ENCODE assay signal across 27 cellular contexts in the genomic region with DNA sequence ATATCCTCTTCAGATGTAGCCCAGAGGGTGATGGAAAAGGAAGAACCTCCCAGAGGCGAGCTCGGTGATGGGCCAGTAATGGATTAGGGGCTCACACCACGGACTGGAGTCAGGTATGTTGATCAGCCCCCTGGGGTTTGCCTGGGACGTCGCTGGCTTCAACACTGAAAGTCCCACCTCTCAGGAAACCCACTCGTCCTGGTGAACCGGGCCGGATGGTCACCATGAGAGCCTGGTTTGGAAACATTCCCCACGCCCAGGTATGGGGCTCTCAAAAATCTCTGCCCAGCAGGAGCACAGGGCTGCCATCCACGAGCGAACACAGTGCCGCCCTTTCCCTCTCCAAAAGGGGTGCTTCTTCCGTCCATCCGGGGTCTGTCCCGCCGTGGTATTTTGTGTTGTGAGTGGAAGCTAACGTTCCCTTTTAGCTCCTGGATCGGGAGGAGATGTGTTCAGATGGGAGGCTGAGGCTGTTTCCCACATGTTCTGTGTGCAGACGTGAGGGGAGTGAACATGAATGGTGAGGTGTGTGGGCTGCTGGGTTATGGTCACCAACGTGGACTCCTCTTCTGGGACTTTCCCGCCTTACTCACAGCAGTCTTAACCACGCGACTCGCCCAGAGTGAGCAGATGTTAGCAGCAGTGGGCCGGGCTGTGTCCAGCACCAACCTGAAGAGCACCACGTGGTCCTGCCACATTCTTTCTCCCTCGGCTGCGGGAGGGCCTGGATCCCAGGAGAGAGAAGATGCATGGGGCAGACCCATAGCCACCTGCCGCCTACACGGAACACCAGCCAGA.
DNase-seq lines count a peak whose midpoint lies in the region; ATAC-seq, FAIRE-seq and TF ChIP-seq lines count a peak whose summit lies in the region.
"Had no signal": no experiment of that assay in that cellular context is flagged by ENCODE, and none has a peak within 500 bp of the region (broad histone marks: within the 10 kb centered on the region; RNA-seq: fewer than 3 reads in every experiment).

No MANE protein-coding gene starts in this region.

- H3K4me3 ChIP-seq in heart right ventricle (no peak overlapping the region), mucosa of descending colon (no peak overlapping the region), small intestine (ENCODE audit: low read depth in 1 of 2, low read length in 2 of 2) (no peak overlapping the region)
- H3K4me3 ChIP-seq: K562 had no signal

- H3K27me3 ChIP-seq in heart right ventricle: peaks cover 0 to 17% (median 0%) of the 10 kb centered on the region in 7 donors
- no peaks in the 10 kb centered on the region for H3K27me3 ChIP-seq in small intestine (ENCODE audit: control insufficient read depth in 2 of 2, insufficient read depth in 2 of 2, low read length in 2 of 2)

- FAIRE-seq in small intestine (lab: Jason Lieb, UNC): no peak
- FAIRE-seq: GM18507, K562, urothelium cell line had no signal

- WGBS in heart right ventricle, 2 donors: 88% methylated on average over 30 of the region's 30 CpGs
- 86 to 87% (median 87%) methylated on average over 29 to 30 of the region's 30 CpGs for WGBS in small intestine, 3 donors

- no peak for ATAC-seq in Right ventricle myocardium superior (ENCODE audit: poor library complexity)
- no peak for ATAC-seq in heart right ventricle
- ATAC-seq in mucosa of descending colon: no peak
- ATAC-seq: activated T-cell treated with anti-CD3 and anti-CD28 coated beads, Interleukin-2, amount 50 U/mL, for 4 hours; effector memory CD8-positive, alpha-beta T cell; HCT116; K562; right cardiac atrium; stimulated activated naive CD8-positive, alpha-beta T cell treated with anti-CD3 and anti-CD28 coated beads, Interleukin-15, amount 100 ng/mL, for 72 hours; T-cell had no signal

- TF ChIP-seq CTCF in heart right ventricle (IDR thresholded peaks at IDR 0.05) (no peak), brain (conservative IDR thresholded peaks at IDR 0.05) (no peak), mucosa of descending colon (IDR thresholded peaks at IDR 0.05) (no peak)

- intact Hi-C loops in Right ventricle myocardium superior (cut with DNase I) (no loop called here), heart right ventricle (cut with DNase I) (no loop called here), mucosa of descending colon (cut with DNase I, micrococcal nuclease) (no loop called here)

- peaks cover 0 to 42% (median 10%) of the 10 kb centered on the region in 5 experiments for H3K9me3 Mint-ChIP-seq in brain
- H3K9me3 Mint-ChIP-seq: activated T-cell treated with anti-CD3 and anti-CD28 coated beads, Interleukin-2, amount 50 U/mL, for 4 hours; effector memory CD8-positive, alpha-beta T cell; memory B cell; nephron; stimulated activated naive CD8-positive, alpha-beta T cell treated with anti-CD3 and anti-CD28 coated beads, Interleukin-15, amount 100 ng/mL, for 72 hours; T-cell had no signal

- H3K36me3 Mint-ChIP-seq in brain: no peaks in the 10 kb centered on the region
- H3K36me3 Mint-ChIP-seq: CD8-positive, alpha-beta memory T cell; memory B cell; T-cell had no signal

- peak overlapping the region in 1 of 5 experiments; percentile 24 for H3K4me3 Mint-ChIP-seq in brain
- H3K4me3 Mint-ChIP-seq: activated T-cell treated with anti-CD3 and anti-CD28 coated beads, Interleukin-2, amount 50 U/mL, for 4 hours; CD8-positive, alpha-beta memory T cell; effector memory CD8-positive, alpha-beta T cell; memory B cell; nephron; stimulated activated naive CD8-positive, alpha-beta T cell treated with anti-CD3 and anti-CD28 coated beads, Interleukin-15, amount 100 ng/mL, for 72 hours; T-cell had no signal

- peak overlapping the region in 3 of 5 experiments; percentile 24 to 95 (median 51) for H3K27ac Mint-ChIP-seq in brain
- H3K27ac Mint-ChIP-seq: effector memory CD8-positive, alpha-beta T cell; memory B cell; stimulated activated naive CD8-positive, alpha-beta T cell treated with anti-CD3 and anti-CD28 coated beads, Interleukin-15, amount 100 ng/mL, for 72 hours; T-cell had no signal

- DNase-seq in Right ventricle myocardium superior (peak; percentile 17), heart right ventricle (no peak), mucosa of descending colon (peak in 2 of 3 donors; percentile 16 to 36), ureter (ENCODE audit: low spot score) (peak; percentile 34), nucleus accumbens (lab: John Stamatoyannopoulos, UW) (no peak), small intestine (no peak), occipital lobe (lab: John Stamatoyannopoulos, UW) (no peak)
- DNase-seq: activated T-cell treated with anti-CD3 and anti-CD28 coated beads, Interleukin-2, amount 50 U/mL, for 4 hours; anterior cingulate cortex; CD8-positive, alpha-beta memory T cell; DND-41; effector memory CD8-positive, alpha-beta T cell; NCI-H1092 treated with DMSO at 0.1 percent for 48 hours; NCI-H2081 treated with DMSO at 0.1 percent for 48 hours; NCI-H510A; SHP77; stimulated activated CD4-positive, alpha-beta T cell treated with anti-CD3 and anti-CD28 coated beads, Interleukin-1b, Interleukin-23, amount 100 ng/mL, for 48 hours had no signal

- peaks cover 12% of the 10 kb centered on the region for H3K27me3 Mint-ChIP-seq in brain

- H3K4me1 ChIP-seq in heart right ventricle (peaks cover 0 to 6% (median 0%) of the 10 kb centered on the region in 9 donors), mucosa of descending colon (ENCODE audit: low read depth) (peaks cover 20% of the 10 kb centered on the region), small intestine (ENCODE audit: control insufficient read depth in 2 of 2, insufficient read depth in 1 of 2, low read depth in 1 of 2, low read length in 1 of 2) (no peaks in the 10 kb centered on the region)

- H3K27ac ChIP-seq in heart right ventricle: no peak overlapping the region
- no peak overlapping the region for H3K27ac ChIP-seq in small intestine (ENCODE audit: low read depth in 1 of 2, low read length in 1 of 2)

- H3K9me3 ChIP-seq in heart right ventricle (no peaks in the 10 kb centered on the region), mucosa of descending colon (no peaks in the 10 kb centered on the region), small intestine (ENCODE audit: control insufficient read depth, low read depth) (no peaks in the 10 kb centered on the region)

- H3K36me3 ChIP-seq in heart right ventricle (no peaks in the 10 kb centered on the region), mucosa of descending colon (ENCODE audit: low read depth) (no peaks in the 10 kb centered on the region), small intestine (ENCODE audit: control insufficient read depth in 2 of 2, insufficient read depth in 2 of 2, low read length in 2 of 2) (no peaks in the 10 kb centered on the region)

- peaks cover 61% of the 10 kb centered on the region for H3K4me1 Mint-ChIP-seq in brain
- H3K4me1 Mint-ChIP-seq: CD8-positive, alpha-beta memory T cell; memory B cell; stimulated activated naive CD8-positive, alpha-beta T cell treated with anti-CD3 and anti-CD28 coated beads, Interleukin-15, amount 100 ng/mL, for 72 hours; T-cell had no signal

Comparison
In these comparisons a context has a peak if more than half of its experiments do, and no peak if none do; other contexts are left out.
1. DNase-seq: peak in Right ventricle myocardium superior (single experiment), mucosa of descending colon (2 of 3) and ureter (single experiment); none in heart right ventricle (0 of 2), nucleus accumbens (0 of 56), small intestine (single experiment) and occipital lobe (single experiment).